Comparison of ENCODE assay signal across 12 cellular contexts in genomic region chr2:38406597-38407110, GRCh38. TPM values are rescaled to one million over a fixed set of nuclear protein-coding genes. Genes with fewer than 3 reads are reported as not detected.
DNase-seq lines count a peak whose midpoint lies in the region; ATAC-seq, FAIRE-seq and TF ChIP-seq lines count a peak whose summit lies in the region.
"Had no signal": no experiment of that assay in that cellular context is flagged by ENCODE, and none has a peak within 500 bp of the region (broad histone marks: within the 10 kb centered on the region; RNA-seq: fewer than 3 reads in every experiment).

No MANE protein-coding gene starts in this region.

- H3K36me3 ChIP-seq in small intestine (ENCODE audit: control insufficient read depth in 2 of 2, insufficient read depth in 2 of 2, low read length in 2 of 2) = no peaks in the 10 kb centered on the region
- H3K36me3 ChIP-seq: BLaER1 had no signal

- FAIRE-seq in small intestine (lab: Jason Lieb, UNC) = no peak

- intact Hi-C loops in natural killer cell (cut with micrococcal nuclease) = no loop called here

- H3K4me1 ChIP-seq in small intestine (ENCODE audit: control insufficient read depth in 2 of 2, insufficient read depth in 1 of 2, low read depth in 1 of 2, low read length in 1 of 2) = peaks cover 7 to 8% of the 10 kb centered on the region in 2 donors

- H3K27me3 Mint-ChIP-seq in natural killer cell (ENCODE audit: low read depth in 2 of 2) = peaks cover 0 to 3% of the 10 kb centered on the region in 2 donors
- H3K27me3 Mint-ChIP-seq: memory B cell had no signal

- no peaks in the 10 kb centered on the region for H3K27me3 ChIP-seq in small intestine (ENCODE audit: control insufficient read depth in 2 of 2, insufficient read depth in 2 of 2, low read length in 2 of 2)
- H3K27me3 ChIP-seq: BLaER1 had no signal

- no peak for TF ChIP-seq CTCF in natural killer cell (IDR thresholded peaks at IDR 0.05)

- no peaks in the 10 kb centered on the region for H3K9me3 ChIP-seq in small intestine (ENCODE audit: control insufficient read depth, low read depth)

- no peaks in the 10 kb centered on the region for H3K36me3 Mint-ChIP-seq in natural killer cell
- H3K36me3 Mint-ChIP-seq: memory B cell had no signal

- no peaks in the 10 kb centered on the region for H3K9me3 Mint-ChIP-seq in natural killer cell
- H3K9me3 Mint-ChIP-seq: memory B cell had no signal

- H3K4me3 ChIP-seq in small intestine (ENCODE audit: low read depth in 1 of 2, low read length in 2 of 2) = no peak overlapping the region
- H3K4me3 ChIP-seq: BLaER1 had no signal

- no peak overlapping the region for H3K4me3 Mint-ChIP-seq in natural killer cell
- H3K4me3 Mint-ChIP-seq: memory B cell had no signal

- H3K4me1 Mint-ChIP-seq in natural killer cell = no peaks in the 10 kb centered on the region

- no peak overlapping the region for H3K27ac Mint-ChIP-seq in natural killer cell
- H3K27ac Mint-ChIP-seq: memory B cell had no signal

- WGBS in small intestine, 3 donors = 83 to 92% (median 89%) methylated on average over 8 of the region's 8 CpGs

- no peak for ATAC-seq in natural killer cell
- ATAC-seq in GM19397 (IDR thresholded peaks at IDR 0.05; ENCODE audit: unreplicated experiment) = no peak

- DNase-seq in HuH-7 (ENCODE audit: low spot score) (peak; percentile 66), caudate nucleus (lab: John Stamatoyannopoulos, UW) (peak in 7 of 61 donors; percentile 2 to 10 (median 4)), iPS-NIHi11 (ENCODE audit: low spot score) (peak; percentile 37), small intestine (no peak), A172 (ENCODE audit: low spot score) (no peak), natural killer cell (no peak), EL (no peak)
- DNase-seq: HCEC 1CT, NCI-H82 had no signal

- peak overlapping the region; percentile 76 for H3K27ac ChIP-seq in caudate nucleus (ENCODE audit: low read depth, low read length)
- peak overlapping the region; percentile 49 to 85 for H3K27ac ChIP-seq in small intestine (ENCODE audit: low read depth in 1 of 2, low read length in 1 of 2)
- H3K27ac ChIP-seq: BLaER1 had no signal

RNA-seq across cellular contexts. Expression of gene ATL2, which starts 29.6 kb away (rescaled TPM):
- 10 to 100 TPM; 26.2 to 39.8 (median 29.3) TPM for polyA plus RNA-seq in small intestine
- 90.7 and 91.2 TPM in 2 replicates for total RNA-seq in A172 (2014; rRNA removed; shearing (Covaris generic))
- total RNA-seq in natural killer cell = 10 to 100 TPM; 48.3 to 51.8 (median 51.5) TPM

Comparison
In these comparisons a context has a peak if more than half of its experiments do, and no peak if none do; other contexts are left out.
1. DNase-seq: peak in HuH-7 (single experiment) and iPS-NIHi11 (single experiment); none in small intestine (single experiment), A172 (single experiment), natural killer cell (single experiment) and EL (single experiment).